In the genomic region with DNA sequence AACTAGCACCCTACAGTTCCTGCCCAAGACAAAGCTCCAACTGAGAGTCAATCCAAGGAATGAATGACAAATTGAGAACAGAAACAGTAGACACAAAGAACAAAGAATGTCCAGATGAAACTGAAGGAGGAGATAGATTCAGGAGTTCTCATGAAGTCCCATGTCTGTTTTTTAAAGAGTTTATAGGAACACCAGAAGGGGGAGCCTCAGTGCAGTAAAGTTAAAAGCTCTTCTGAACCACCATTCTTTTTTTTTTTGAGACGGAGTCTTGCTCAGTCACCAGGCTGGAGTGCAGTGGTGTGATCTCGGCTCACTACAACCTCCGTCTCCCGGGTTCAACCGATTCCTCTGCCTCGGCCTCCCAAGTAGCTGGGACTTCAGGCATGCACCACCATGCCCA, we compare ENCODE assay signal across 9 cellular contexts.
DNase-seq lines count a peak whose midpoint lies in the region; ATAC-seq and TF ChIP-seq lines count a peak whose summit lies in the region.
"Had no signal": no experiment of that assay in that cellular context is flagged by ENCODE, and none has a peak within 500 bp of the region (broad histone marks: within the 10 kb centered on the region; RNA-seq: fewer than 3 reads in every experiment).

No MANE protein-coding gene starts in this region.

- H3K4me2 ChIP-seq in OCI-LY7 (ENCODE audit: low read length): no peak overlapping the region

- CTCF ChIA-PET in OCI-LY7 (lab: Charles Lee; ENCODE audit: unreplicated experiment): no interaction called here

- ATAC-seq in GM18499 (IDR thresholded peaks at IDR 0.05; ENCODE audit: insufficient read depth, unreplicated experiment) (peak; percentile 55), HG03175 (IDR thresholded peaks at IDR 0.05; ENCODE audit: unreplicated experiment) (no peak), HG03521 (IDR thresholded peaks at IDR 0.05; ENCODE audit: unreplicated experiment) (no peak)

- no peaks in the 10 kb centered on the region for H3K79me2 ChIP-seq in OCI-LY7 (ENCODE audit: insufficient read depth, low read depth, low read length)

- TF ChIP-seq CTCF in OCI-LY7 (conservative IDR thresholded peaks at IDR 0.05; ENCODE audit: low read length): peak; percentile 33

- H3K4me1 ChIP-seq in OCI-LY7 (ENCODE audit: insufficient read depth, low read length, poor library complexity, severe bottlenecking): no peaks in the 10 kb centered on the region

- peaks cover 9% of the 10 kb centered on the region; the same call in 1 of the 2 replicates for H3K9me3 ChIP-seq in OCI-LY7 (ENCODE audit: low read length)

- POLR2A ChIA-PET in OCI-LY7 (lab: Charles Lee): interaction anchor here (1.5 kb wide), 1 partner anchor 10 kb away, joined by 5 read pairs; no protein-coding TSS in a partner anchor

- DNase-seq in AG08396 (ENCODE audit: low spot score) (peak; percentile 16), OCI-LY7 (ENCODE audit: low spot score) (peak; percentile 1), fibroblast of the conjunctiva (ENCODE audit: low read depth) (peak; percentile 40), posterior vena cava (ENCODE audit: low spot score) (no peak)
- DNase-seq in stimulated activated CD4-positive, alpha-beta T cell treated with anti-CD3 and anti-CD28 coated beads, Interleukin-15, amount 100 ng/mL, for 24 hours: no peak

- no peak overlapping the region for H3K27ac ChIP-seq in OCI-LY7 (ENCODE audit: low read depth, low read length, poor library complexity, severe bottlenecking)
- H3K27ac ChIP-seq: epithelial cell of prostate had no signal

- H4K20me1 ChIP-seq in OCI-LY7 (ENCODE audit: insufficient read depth, low read length): no peaks in the 10 kb centered on the region

- H3K4me3 ChIP-seq in OCI-LY7 (ENCODE audit: low read depth, low read length, poor library complexity, severe bottlenecking): no peak overlapping the region

- no TSS peak for BruUV-seq in OCI-LY7 (replicated peaks; lab: Mats Ljungman, UMichigan)

- H2AFZ ChIP-seq in OCI-LY7 (ENCODE audit: low read length): no peak overlapping the region

- intact Hi-C loops in OCI-LY7 (cut with micrococcal nuclease; ENCODE audit: unreplicated experiment) (no loop called here), posterior vena cava (cut with DNase I) (no loop called here)

- no peaks in the 10 kb centered on the region for H3K9me2 ChIP-seq in OCI-LY7 (ENCODE audit: insufficient read depth, low read length)

- H3K36me3 ChIP-seq in OCI-LY7 (ENCODE audit: insufficient read depth, low read length): no peaks in the 10 kb centered on the region

Comparison
In these comparisons a context has a peak if more than half of its experiments do, and no peak if none do; other contexts are left out.
1. DNase-seq: peak in AG08396 (single experiment), OCI-LY7 (single experiment) and fibroblast of the conjunctiva (single experiment); none in posterior vena cava (single experiment) and stimulated activated CD4-positive, alpha-beta T cell treated with anti-CD3 and anti-CD28 coated beads, Interleukin-15, amount 100 ng/mL, for 24 hours (single experiment).